20 cellular contexts compared by ENCODE assay signal in genomic region chr22:24696551-24697001, GRCh38.
DNase-seq lines count a peak whose midpoint lies in the region; ATAC-seq and TF ChIP-seq lines count a peak whose summit lies in the region.
"Had no signal": no experiment of that assay in that cellular context is flagged by ENCODE, and none has a peak within 500 bp of the region (broad histone marks: within the 10 kb centered on the region; RNA-seq: fewer than 3 reads in every experiment).

No MANE protein-coding gene starts in this region.

- H3K9ac ChIP-seq in endodermal cell (ENCODE audit: extremely low read depth, low read length, poor library complexity, severe bottlenecking) (no peak overlapping the region), mucosa of rectum (ENCODE audit: low read depth in 1 of 2, low read length in 2 of 2) (no peak overlapping the region)
- H3K9ac ChIP-seq: SK-N-SH had no signal

- WGBS in endodermal cell (ENCODE audit: insufficient coverage in 1 of 2, insufficient read length in 1 of 2), 2 experiments, result 81 to 100% methylated on average over 1 to 9 of the region's 9 CpGs
- WGBS in upper lobe of left lung, 2 donors, result 60 to 79% methylated on average over 2 to 9 of the region's 9 CpGs

- TF ChIP-seq POLR2A in upper lobe of left lung (IDR thresholded peaks at IDR 0.05), result no peak

- H3K27me3 Mint-ChIP-seq in endodermal cell (ENCODE audit: insufficient read depth), result no peaks in the 10 kb centered on the region
- H3K27me3 Mint-ChIP-seq in activated CD4-positive, alpha-beta T cell treated with anti-CD3 and anti-CD28 coated beads for 36 hours, result no peaks in the 10 kb centered on the region
- H3K27me3 Mint-ChIP-seq: type B pancreatic cell had no signal

- H3K4me3 ChIP-seq in endodermal cell (ENCODE audit: low read length) (no peak overlapping the region), mucosa of rectum (ENCODE audit: low read length in 2 of 2) (no peak overlapping the region), upper lobe of left lung (no peak overlapping the region)
- H3K4me3 ChIP-seq: colonic mucosa had no signal

- CTCF ChIA-PET in activated CD4-positive, alpha-beta T cell treated with anti-CD3 and anti-CD28 coated beads for 36 hours (lab: Charles Lee), result no interaction called here

- ATAC-seq in upper lobe of left lung (ENCODE audit: low FRiP score in 2 of 2), result peak in 1 of 2 donors; percentile 7
- no peak for ATAC-seq in GM18858 (IDR thresholded peaks at IDR 0.05; ENCODE audit: unreplicated experiment)
- ATAC-seq in activated CD4-positive, alpha-beta T cell treated with anti-CD3 and anti-CD28 coated beads for 36 hours, result no peak

- no peaks in the 10 kb centered on the region for H3K27me3 ChIP-seq in endodermal cell (ENCODE audit: control insufficient read depth, insufficient read depth, low read length, poor library complexity, severe bottlenecking)
- no peaks in the 10 kb centered on the region for H3K27me3 ChIP-seq in mucosa of rectum (ENCODE audit: control insufficient read depth in 2 of 2, insufficient read depth in 2 of 2, low read length in 2 of 2)
- no peaks in the 10 kb centered on the region for H3K27me3 ChIP-seq in upper lobe of left lung
- H3K27me3 ChIP-seq: colonic mucosa had no signal

- no peak overlapping the region for H3K4me3 Mint-ChIP-seq in endodermal cell
- no peak overlapping the region for H3K4me3 Mint-ChIP-seq in activated CD4-positive, alpha-beta T cell treated with anti-CD3 and anti-CD28 coated beads for 36 hours
- H3K4me3 Mint-ChIP-seq: activated CD4-positive, alpha-beta T cell treated with anti-CD3 and anti-CD28 coated beads, Interleukin-2, amount 10 ng/mL, durations not matched to agents 7 days and 5 days; CD4-positive, CD25-positive, alpha-beta regulatory T cell; HFFc6; type B pancreatic cell had no signal

- peak; percentile 22 for DNase-seq in NCI-H2171 treated with DMSO at 0.1 percent for 48 hours (lab: John Stamatoyannopoulos, UW)
- DNase-seq in NCI-H2171 (lab: John Stamatoyannopoulos, UW), result no peak
- DNase-seq in endodermal cell, result peak; percentile 63
- DNase-seq in upper lobe of left lung, result peak in 1 of 2 donors; percentile 59
- DNase-seq in NCI-H2107 (lab: John Stamatoyannopoulos, UW), result no peak
- no peak for DNase-seq in activated CD4-positive, alpha-beta T cell treated with anti-CD3 and anti-CD28 coated beads for 36 hours
- DNase-seq: activated CD4-positive, alpha-beta T cell treated with anti-CD3 and anti-CD28 coated beads, Interleukin-2, amount 10 ng/mL, durations not matched to agents 7 days and 5 days; activated naive CD4-positive, alpha-beta T cell treated with anti-CD3 and anti-CD28 coated beads, Interleukin-2, amount 50 U/mL, for 16 hours; activated T-cell treated with anti-CD3 and anti-CD28 coated beads for 4 hours; CD4-positive, CD25-positive, alpha-beta regulatory T cell; HFFc6; NCI-H1930; NCI-H524 treated with DMSO at 0.1 percent for 48 hours; SK-N-SH; stimulated activated naive CD4-positive, alpha-beta T cell treated with Interleukin-2 at 50 U/mL for 16 hours; T1000 had no signal

- TF ChIP-seq EP300 in upper lobe of left lung (IDR thresholded peaks at IDR 0.05), result no peak

- H3K27ac ChIP-seq in endodermal cell (ENCODE audit: low read depth, low read length), result no peak overlapping the region
- H3K27ac ChIP-seq in mucosa of rectum (ENCODE audit: low read depth in 2 of 2, low read length in 2 of 2), result peak overlapping the region; percentile 9 to 48
- peak overlapping the region; percentile 56 to 79 (median 76) for H3K27ac ChIP-seq in upper lobe of left lung

- H3K4me1 Mint-ChIP-seq in endodermal cell, result peaks cover 19% of the 10 kb centered on the region
- no peaks in the 10 kb centered on the region for H3K4me1 Mint-ChIP-seq in activated CD4-positive, alpha-beta T cell treated with anti-CD3 and anti-CD28 coated beads for 36 hours
- H3K4me1 Mint-ChIP-seq: activated CD4-positive, alpha-beta T cell treated with anti-CD3 and anti-CD28 coated beads, Interleukin-2, amount 10 ng/mL, durations not matched to agents 7 days and 5 days had no signal

- no peak for TF ChIP-seq CTCF in endodermal cell (conservative IDR thresholded peaks at IDR 0.05)
- no peak for TF ChIP-seq CTCF in upper lobe of left lung (IDR thresholded peaks at IDR 0.05)

- H3K27ac Mint-ChIP-seq in endodermal cell, result no peak overlapping the region
- no peak overlapping the region for H3K27ac Mint-ChIP-seq in activated CD4-positive, alpha-beta T cell treated with anti-CD3 and anti-CD28 coated beads for 36 hours
- H3K27ac Mint-ChIP-seq: activated CD4-positive, alpha-beta T cell treated with anti-CD3 and anti-CD28 coated beads, Interleukin-2, amount 10 ng/mL, durations not matched to agents 7 days and 5 days; CD4-positive, CD25-positive, alpha-beta regulatory T cell; HFFc6; type B pancreatic cell had no signal

- H3K4me1 ChIP-seq in endodermal cell (ENCODE audit: control insufficient read depth, insufficient read depth, low read length), result peaks cover 12% of the 10 kb centered on the region
- H3K4me1 ChIP-seq in mucosa of rectum (ENCODE audit: control insufficient read depth in 2 of 2, insufficient read depth in 2 of 2, low read length in 2 of 2), result peaks cover 22 to 36% of the 10 kb centered on the region in 2 donors
- H3K4me1 ChIP-seq in upper lobe of left lung, result peaks cover 25 to 51% (median 39%) of the 10 kb centered on the region in 4 donors

- no peaks in the 10 kb centered on the region for H3K36me3 ChIP-seq in endodermal cell (ENCODE audit: control insufficient read depth, insufficient read depth, low read length)
- H3K36me3 ChIP-seq in mucosa of rectum (ENCODE audit: control insufficient read depth in 2 of 2, insufficient read depth in 2 of 2, low read length in 2 of 2), result no peaks in the 10 kb centered on the region
- no peaks in the 10 kb centered on the region for H3K36me3 ChIP-seq in upper lobe of left lung
- H3K36me3 ChIP-seq: colonic mucosa had no signal

- intact Hi-C loops in activated CD4-positive, alpha-beta T cell treated with anti-CD3 and anti-CD28 coated beads for 36 hours (cut with DNase I, micrococcal nuclease), result no loop called here

- POLR2A ChIA-PET in activated CD4-positive, alpha-beta T cell treated with anti-CD3 and anti-CD28 coated beads for 36 hours (lab: Charles Lee), result no interaction called here

- no peaks in the 10 kb centered on the region for H3K9me3 Mint-ChIP-seq in endodermal cell
- no peaks in the 10 kb centered on the region for H3K9me3 Mint-ChIP-seq in activated CD4-positive, alpha-beta T cell treated with anti-CD3 and anti-CD28 coated beads for 36 hours (ENCODE audit: low read depth)
- H3K9me3 Mint-ChIP-seq: activated CD4-positive, alpha-beta T cell treated with anti-CD3 and anti-CD28 coated beads, Interleukin-2, amount 10 ng/mL, durations not matched to agents 7 days and 5 days; CD4-positive, CD25-positive, alpha-beta regulatory T cell; HFFc6; type B pancreatic cell had no signal

- H3K9me3 ChIP-seq in endodermal cell (ENCODE audit: control insufficient read depth, low read length) (no peaks in the 10 kb centered on the region), mucosa of rectum (ENCODE audit: control insufficient read depth in 2 of 2, low read length in 2 of 2) (no peaks in the 10 kb centered on the region), upper lobe of left lung (no peaks in the 10 kb centered on the region)
- H3K9me3 ChIP-seq: colonic mucosa, SK-N-SH had no signal

- no peaks in the 10 kb centered on the region for H3K36me3 Mint-ChIP-seq in endodermal cell (ENCODE audit: low read depth)
- H3K36me3 Mint-ChIP-seq in activated CD4-positive, alpha-beta T cell treated with anti-CD3 and anti-CD28 coated beads for 36 hours (ENCODE audit: low read depth), result no peaks in the 10 kb centered on the region
- H3K36me3 Mint-ChIP-seq: CD4-positive, CD25-positive, alpha-beta regulatory T cell; type B pancreatic cell had no signal

Comparison
In these comparisons a context has a peak if more than half of its experiments do, and no peak if none do; other contexts are left out.
1. DNase-seq: peak in NCI-H2171 treated with DMSO at 0.1 percent for 48 hours (single experiment) and endodermal cell (single experiment); none in NCI-H2171 (single experiment), NCI-H2107 (single experiment) and activated CD4-positive, alpha-beta T cell treated with anti-CD3 and anti-CD28 coated beads for 36 hours (single experiment).